In genomic region chr3:24740367-24740766, GRCh38 we compare ENCODE assay signal across 17 cellular contexts.
DNase-seq lines count a peak whose midpoint lies in the region; ATAC-seq and TF ChIP-seq lines count a peak whose summit lies in the region.
"Had no signal": no experiment of that assay in that cellular context is flagged by ENCODE, and none has a peak within 500 bp of the region (broad histone marks: within the 10 kb centered on the region; RNA-seq: fewer than 3 reads in every experiment).

No MANE protein-coding gene starts in this region.

- DNase-seq in NCI-H2171 (lab: John Stamatoyannopoulos, UW) (peak; percentile 65), endodermal cell (peak; percentile 57), mesothelial cell of epicardium (ENCODE audit: low spot score in 2 of 2, unreplicated experiment in 2 of 2) (no peak), coronary artery (ENCODE audit: low spot score) (no peak), cardiac septum (ENCODE audit: low spot score) (no peak)
- no peak for DNase-seq in activated effector memory CD4-positive, alpha-beta T cell treated with Interleukin-2 at 50 U/mL for 16 hours
- no peak for DNase-seq in activated CD8-positive, alpha-beta T cell treated with anti-CD3 and anti-CD28 coated beads for 36 hours
- DNase-seq: MG63, NCI-H146, NCI-H2081, NCI-H226, NCI-H510A treated with DMSO at 0.1 percent for 48 hours had no signal

- H3K27me3 Mint-ChIP-seq in endodermal cell (ENCODE audit: insufficient read depth): peaks cover 4% of the 10 kb centered on the region
- H3K27me3 Mint-ChIP-seq in mesothelial cell of epicardium (ENCODE audit: low read depth): no peaks in the 10 kb centered on the region
- no peaks in the 10 kb centered on the region for H3K27me3 Mint-ChIP-seq in activated CD8-positive, alpha-beta T cell treated with anti-CD3 and anti-CD28 coated beads for 36 hours

- peak overlapping the region; percentile 19; the same call in 1 of the 2 replicates for H3K9ac ChIP-seq in HUES64 (ENCODE audit: low read depth, low read length)
- H3K9ac ChIP-seq in endodermal cell (ENCODE audit: extremely low read depth, low read length, poor library complexity, severe bottlenecking): no peak overlapping the region

- H3K36me3 ChIP-seq in HUES64 (ENCODE audit: insufficient read depth, low read length) (no peaks in the 10 kb centered on the region), endodermal cell (ENCODE audit: control insufficient read depth, insufficient read depth, low read length) (no peaks in the 10 kb centered on the region)
- H3K36me3 ChIP-seq: MG63, SJSA1 had no signal

- no peak overlapping the region for H3K4me3 Mint-ChIP-seq in endodermal cell
- no peak overlapping the region for H3K4me3 Mint-ChIP-seq in mesothelial cell of epicardium
- no peak overlapping the region for H3K4me3 Mint-ChIP-seq in activated CD8-positive, alpha-beta T cell treated with anti-CD3 and anti-CD28 coated beads for 36 hours

- H3K27me3 ChIP-seq in HUES64 (ENCODE audit: insufficient read depth, low read length) (no peaks in the 10 kb centered on the region), endodermal cell (ENCODE audit: control insufficient read depth, insufficient read depth, low read length, poor library complexity, severe bottlenecking) (no peaks in the 10 kb centered on the region)
- H3K27me3 ChIP-seq: MG63, SJSA1 had no signal

- H3K9me3 Mint-ChIP-seq in endodermal cell (no peaks in the 10 kb centered on the region), mesothelial cell of epicardium (no peaks in the 10 kb centered on the region)
- H3K9me3 Mint-ChIP-seq in activated CD8-positive, alpha-beta T cell treated with anti-CD3 and anti-CD28 coated beads for 36 hours: peaks cover 2% of the 10 kb centered on the region

- H3K27ac ChIP-seq in HUES64 (ENCODE audit: low read depth, low read length) (no peak overlapping the region), endodermal cell (ENCODE audit: low read depth, low read length) (no peak overlapping the region), coronary artery (no peak overlapping the region)
- H3K27ac ChIP-seq: C4-2B, SJSA1 had no signal

- H3K4me3 ChIP-seq in HUES64 (ENCODE audit: low read length) (no peak overlapping the region), endodermal cell (ENCODE audit: low read length) (no peak overlapping the region), coronary artery (no peak overlapping the region)
- H3K4me3 ChIP-seq: K562, MG63, SJSA1 had no signal

- peaks cover 12% of the 10 kb centered on the region for H3K4me1 ChIP-seq in HUES64 (ENCODE audit: insufficient read depth, low read length)
- H3K4me1 ChIP-seq in endodermal cell (ENCODE audit: control insufficient read depth, insufficient read depth, low read length): peaks cover 17% of the 10 kb centered on the region
- H3K4me1 ChIP-seq: SJSA1 had no signal

- CTCF ChIA-PET in activated CD8-positive, alpha-beta T cell treated with anti-CD3 and anti-CD28 coated beads for 36 hours (lab: Charles Lee): no interaction called here

- WGBS in HUES64: 67% methylated on average over 3 of the region's 3 CpGs
- WGBS in endodermal cell (ENCODE audit: insufficient coverage in 1 of 2, insufficient read length in 1 of 2), 2 experiments: 27 to 63% methylated on average over 1 to 3 of the region's 3 CpGs

- H3K4me1 Mint-ChIP-seq in endodermal cell: peaks cover 32% of the 10 kb centered on the region
- peaks cover 40% of the 10 kb centered on the region for H3K4me1 Mint-ChIP-seq in mesothelial cell of epicardium
- H3K4me1 Mint-ChIP-seq in activated CD8-positive, alpha-beta T cell treated with anti-CD3 and anti-CD28 coated beads for 36 hours (ENCODE audit: low read depth): no peaks in the 10 kb centered on the region

- ATAC-seq in activated CD8-positive, alpha-beta T cell treated with anti-CD3 and anti-CD28 coated beads for 36 hours: no peak
- ATAC-seq: HepG2, K562 had no signal

- H3K9me3 ChIP-seq in HUES64 (ENCODE audit: insufficient read depth, low read depth, low read length): no peaks in the 10 kb centered on the region
- H3K9me3 ChIP-seq in endodermal cell (ENCODE audit: control insufficient read depth, low read length): no peaks in the 10 kb centered on the region
- H3K9me3 ChIP-seq: MG63, SJSA1 had no signal

- TF ChIP-seq CTCF in endodermal cell (conservative IDR thresholded peaks at IDR 0.05) (no peak), mesothelial cell of epicardium (IDR thresholded peaks at IDR 0.05; ENCODE audit: unreplicated experiment) (no peak), coronary artery (IDR thresholded peaks at IDR 0.05) (no peak)
- no peak for TF ChIP-seq CTCF in activated CD8-positive, alpha-beta T cell treated with anti-CD3 and anti-CD28 coated beads for 36 hours (IDR thresholded peaks at IDR 0.05)

- H3K27ac Mint-ChIP-seq in endodermal cell (no peak overlapping the region), mesothelial cell of epicardium (peak overlapping the region; percentile 56)
- H3K27ac Mint-ChIP-seq in activated CD8-positive, alpha-beta T cell treated with anti-CD3 and anti-CD28 coated beads for 36 hours: no peak overlapping the region

- intact Hi-C loops in activated CD8-positive, alpha-beta T cell treated with anti-CD3 and anti-CD28 coated beads for 36 hours (cut with micrococcal nuclease): no loop called here
- intact Hi-C loops in cardiac septum (cut with DNase I): no loop called here

- POLR2A ChIA-PET in activated CD8-positive, alpha-beta T cell treated with anti-CD3 and anti-CD28 coated beads for 36 hours (lab: Charles Lee): no interaction called here

- H3K36me3 Mint-ChIP-seq in endodermal cell (ENCODE audit: low read depth): no peaks in the 10 kb centered on the region
- no peaks in the 10 kb centered on the region for H3K36me3 Mint-ChIP-seq in mesothelial cell of epicardium
- H3K36me3 Mint-ChIP-seq in activated CD8-positive, alpha-beta T cell treated with anti-CD3 and anti-CD28 coated beads for 36 hours (ENCODE audit: low read depth): no peaks in the 10 kb centered on the region

Comparison
In these comparisons a context has a peak if more than half of its experiments do, and no peak if none do; other contexts are left out.
1. DNase-seq: peak in NCI-H2171 (single experiment) and endodermal cell (single experiment); none in mesothelial cell of epicardium (0 of 2), activated effector memory CD4-positive, alpha-beta T cell treated with Interleukin-2 at 50 U/mL for 16 hours (single experiment), activated CD8-positive, alpha-beta T cell treated with anti-CD3 and anti-CD28 coated beads for 36 hours (single experiment), coronary artery (single experiment) and cardiac septum (single experiment).